In the genomic region with DNA sequence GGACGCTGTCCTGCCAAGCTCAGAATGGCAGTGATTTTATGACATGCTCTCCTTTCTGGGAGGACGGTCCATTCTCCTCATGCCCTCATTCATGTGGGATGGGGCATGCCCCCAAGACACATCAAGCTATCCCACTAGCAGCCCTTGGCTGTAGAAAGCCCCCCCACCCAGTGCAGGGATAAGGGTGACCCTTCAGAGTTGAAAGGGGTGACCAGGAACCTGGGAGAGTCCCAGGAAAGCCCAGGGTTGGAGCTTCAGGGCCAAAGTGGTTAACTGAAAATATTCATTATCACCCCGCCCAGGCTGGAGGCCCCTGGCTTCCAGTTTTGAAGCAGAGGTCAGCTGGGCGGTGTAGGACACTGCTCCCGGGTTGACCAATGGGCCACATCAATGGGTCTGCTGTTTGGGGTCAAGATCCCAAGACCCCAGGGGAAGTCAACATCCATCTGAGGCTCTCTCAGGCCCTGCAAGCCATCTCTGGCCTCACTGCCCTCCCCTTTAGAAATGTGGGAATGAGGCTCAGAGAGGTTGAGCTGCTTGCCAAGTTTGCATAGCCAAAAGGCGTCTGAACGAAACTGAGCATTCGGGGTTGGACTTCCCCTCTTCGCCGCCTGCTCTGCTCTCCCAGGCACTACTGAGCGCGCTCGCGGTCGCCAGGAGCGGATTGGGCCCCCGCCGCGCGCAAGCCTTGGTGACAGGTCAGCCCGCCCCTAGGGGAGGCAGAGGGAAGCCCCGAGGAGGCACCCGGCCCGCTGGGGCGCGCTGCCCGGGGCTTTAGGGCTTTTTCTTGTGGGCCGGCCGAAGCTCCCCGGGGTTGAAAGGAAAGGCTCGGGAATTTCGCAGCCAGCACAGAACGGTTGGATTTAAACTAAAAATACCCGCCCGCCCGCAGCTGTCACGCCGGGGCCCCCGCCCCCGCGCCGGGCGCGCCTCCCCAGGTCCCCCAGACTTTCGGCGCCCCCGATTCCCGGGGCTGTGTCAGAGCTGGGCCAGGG, we compare ENCODE assay signal across 8 cellular contexts.
DNase-seq lines count a peak whose midpoint lies in the region; TF ChIP-seq lines count a peak whose summit lies in the region.

No MANE protein-coding gene starts in this region.

- in situ Hi-C loops in HAP-1 (cut with MboI; ENCODE audit: low sequenced_read_pairs) = no loop called here
- in situ Hi-C loops in T47D (cut with HindIII; ENCODE audit: low pct_unique_long_range_greater_than_20kb, low sequenced_read_pairs) = no loop called here

- H3K4me1 ChIP-seq in HAP-1 (no peaks in the 10 kb centered on the region), MM.1S (ENCODE audit: low read length) (peaks cover 46% of the 10 kb centered on the region)

- no peaks in the 10 kb centered on the region for H3K9me2 ChIP-seq in MM.1S (replicated peaks; ENCODE audit: insufficient read depth, low read length)

- H3K36me3 ChIP-seq in HAP-1 (replicated peaks) = no peaks in the 10 kb centered on the region
- no peaks in the 10 kb centered on the region for H3K36me3 ChIP-seq in MM.1S (replicated peaks; ENCODE audit: insufficient read depth, low read length)

- H3K27ac ChIP-seq in MM.1S (ENCODE audit: low read length) = peak overlapping the region; percentile 88

- DNase-seq in HAP-1 (ENCODE audit: low spot score in 2 of 2) = peak; percentile 46 to 81
- DNase-seq in MM.1S = peak; percentile 88
- DNase-seq in UCSD-AML1 (lab: John Stamatoyannopoulos, UW; ENCODE audit: unreplicated experiment) = peak; percentile 76
- peak; percentile 70 to 90 for DNase-seq in T47D (ENCODE audit: low read depth in 1 of 2, low spot score in 1 of 2)
- peak; percentile 44 for DNase-seq in kidney tubule cell (ENCODE audit: low spot score)
- peak; percentile 86 to 89 for DNase-seq in stimulated activated CD4-positive, alpha-beta T cell treated with anti-CD3 and anti-CD28 coated beads, Interleukin-2, amount 100 ng/mL, for 24 hours
- DNase-seq in cerebellar nuclear complex (lab: John Stamatoyannopoulos, UW) = no peak

- H3K4me3 ChIP-seq in HAP-1 = peak overlapping the region; percentile 35
- peak overlapping the region; percentile 72 for H3K4me3 ChIP-seq in MM.1S (ENCODE audit: low read length)

- H3K4me2 ChIP-seq in MM.1S (ENCODE audit: low read depth, low read length) = peak overlapping the region; percentile 94

- TF ChIP-seq CTCF in GM12874 (IDR thresholded peaks at IDR 0.05; ENCODE audit: insufficient read depth, low read depth, low read length) (peak; percentile 69), MM.1S (IDR thresholded peaks at IDR 0.05; ENCODE audit: low read length) (peak; percentile 36)

- no peaks in the 10 kb centered on the region for H4K20me1 ChIP-seq in MM.1S (ENCODE audit: insufficient read depth, low read length)

- no peak overlapping the region for H2AFZ ChIP-seq in MM.1S (ENCODE audit: low read length)

- peaks cover 44% of the 10 kb centered on the region for H3F3A ChIP-seq in MM.1S (ENCODE audit: insufficient read depth, low read length)

- H3K79me2 ChIP-seq in MM.1S (ENCODE audit: low read length) = peaks cover 45% of the 10 kb centered on the region

- no peaks in the 10 kb centered on the region for H3K27me3 ChIP-seq in HAP-1 (ENCODE audit: low read depth)
- no peaks in the 10 kb centered on the region for H3K27me3 ChIP-seq in MM.1S (replicated peaks; ENCODE audit: insufficient read depth, low read length)

- no peaks in the 10 kb centered on the region for H3K9me3 ChIP-seq in HAP-1
- no peaks in the 10 kb centered on the region for H3K9me3 ChIP-seq in MM.1S (replicated peaks; ENCODE audit: insufficient read depth, low read length)

- H3K9ac ChIP-seq in MM.1S (ENCODE audit: low read length) = peak overlapping the region; percentile 83

Comparison
In these comparisons a context has a peak if more than half of its experiments do, and no peak if none do; other contexts are left out.
1. DNase-seq: peak in HAP-1 (2 of 2), MM.1S (single experiment), UCSD-AML1 (single experiment), T47D (2 of 2), kidney tubule cell (single experiment) and stimulated activated CD4-positive, alpha-beta T cell treated with anti-CD3 and anti-CD28 coated beads, Interleukin-2, amount 100 ng/mL, for 24 hours (2 of 2); none in cerebellar nuclear complex (0 of 2).